ENCODE assay signal across 1 cellular context in the genomic region with DNA sequence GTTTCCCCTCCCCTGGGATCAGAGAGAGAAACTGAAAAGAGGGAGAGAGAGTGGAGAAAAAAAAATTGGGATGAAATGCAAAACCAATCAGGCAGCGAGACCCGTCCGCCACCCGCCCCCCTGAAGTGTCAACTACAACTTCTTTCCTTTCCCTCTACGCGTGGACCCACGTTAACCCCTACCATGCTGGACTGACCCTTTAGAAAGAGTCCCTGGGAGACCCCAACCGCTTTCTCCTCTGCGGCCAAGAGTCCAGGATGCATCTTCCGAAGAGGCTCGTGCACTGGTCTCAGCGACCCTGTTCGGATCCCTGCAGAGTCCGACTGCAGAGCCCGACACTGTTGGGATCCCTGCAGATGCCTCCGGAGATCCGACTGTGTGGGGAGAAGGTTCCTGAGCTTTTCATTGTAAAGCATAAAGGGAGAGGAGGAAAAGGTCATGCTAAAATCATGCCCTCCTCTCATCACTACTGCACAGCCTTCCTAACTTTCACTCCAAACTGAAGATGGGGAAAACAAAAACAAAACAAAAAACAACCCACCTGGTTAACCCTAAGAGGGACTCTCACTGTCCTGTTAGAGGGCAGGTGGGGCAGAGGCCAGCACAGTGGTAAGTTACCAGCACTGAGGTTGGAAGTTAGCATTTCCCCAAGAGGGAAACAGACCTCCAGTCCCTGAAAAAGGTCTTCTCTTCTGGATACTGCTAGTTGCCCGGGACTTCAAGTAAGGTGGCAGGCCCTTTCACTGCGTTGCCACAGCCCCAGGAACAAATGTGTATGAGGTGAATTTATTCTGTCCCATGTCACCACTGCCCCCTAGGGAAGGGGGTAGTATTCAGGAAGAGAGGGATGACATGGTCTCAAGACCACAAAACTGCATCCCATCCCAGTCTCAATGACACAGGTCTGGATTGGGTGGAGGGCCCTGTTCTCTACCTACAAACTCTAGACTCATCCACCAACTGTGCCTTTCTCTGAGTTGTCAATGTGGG.
TF ChIP-seq lines count a peak whose summit lies in the region.

No MANE protein-coding gene starts in this region.

TF ChIP-seq in HepG2, 621 proteins besides CTCF, POLR2A, EP300 and RAD21:
- TF ChIP-seq EZH2 (conservative IDR thresholded peaks at IDR 0.05; ENCODE audit: low read depth, low read length) (peak; percentile 84), RARA (CRISPR knock-in tag; IDR thresholded peaks at IDR 0.05) (no peak), ZBTB7B (CRISPR knock-in tag; IDR thresholded peaks at IDR 0.05) (no peak), NKX3-1 (CRISPR knock-in tag; IDR thresholded peaks at IDR 0.05) (no peak), ZNF124 (CRISPR knock-in tag; IDR thresholded peaks at IDR 0.05) (no peak), ZNF468 (CRISPR knock-in tag; IDR thresholded peaks at IDR 0.05) (no peak), ZEB1 (IDR thresholded peaks at IDR 0.05; ENCODE audit: insufficient replicate concordance, low read depth) (no peak), ARNT2 (CRISPR knock-in tag; IDR thresholded peaks at IDR 0.05; ENCODE audit: low read depth) (no peak), ZNF724P (CRISPR knock-in tag; IDR thresholded peaks at IDR 0.05; ENCODE audit: borderline replicate concordance) (no peak), PRMT3 (CRISPR knock-in tag; IDR thresholded peaks at IDR 0.05; ENCODE audit: borderline replicate concordance, low read depth) (no peak), DMTF1 (CRISPR knock-in tag; IDR thresholded peaks at IDR 0.05) (no peak), STAG1 (CRISPR knock-in tag; IDR thresholded peaks at IDR 0.05) (0 out of 2 replicates have a peak, but pooled peaks have one; percentile 4)
- TF ChIP-seq, protein P1, sequence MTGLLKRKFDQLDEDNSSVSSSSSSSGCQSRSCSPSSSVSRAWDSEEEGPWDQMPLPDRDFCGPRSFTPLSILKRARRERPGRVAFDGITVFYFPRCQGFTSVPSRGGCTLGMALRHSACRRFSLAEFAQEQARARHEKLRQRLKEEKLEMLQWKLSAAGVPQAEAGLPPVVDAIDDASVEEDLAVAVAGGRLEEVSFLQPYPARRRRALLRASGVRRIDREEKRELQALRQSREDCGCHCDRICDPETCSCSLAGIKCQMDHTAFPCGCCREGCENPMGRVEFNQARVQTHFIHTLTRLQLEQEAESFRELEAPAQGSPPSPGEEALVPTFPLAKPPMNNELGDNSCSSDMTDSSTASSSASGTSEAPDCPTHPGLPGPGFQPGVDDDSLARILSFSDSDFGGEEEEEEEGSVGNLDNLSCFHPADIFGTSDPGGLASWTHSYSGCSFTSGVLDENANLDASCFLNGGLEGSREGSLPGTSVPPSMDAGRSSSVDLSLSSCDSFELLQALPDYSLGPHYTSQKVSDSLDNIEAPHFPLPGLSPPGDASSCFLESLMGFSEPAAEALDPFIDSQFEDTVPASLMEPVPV (CRISPR knock-in tag; IDR thresholded peaks at IDR 0.05) = no peak
